In the genomic region with DNA sequence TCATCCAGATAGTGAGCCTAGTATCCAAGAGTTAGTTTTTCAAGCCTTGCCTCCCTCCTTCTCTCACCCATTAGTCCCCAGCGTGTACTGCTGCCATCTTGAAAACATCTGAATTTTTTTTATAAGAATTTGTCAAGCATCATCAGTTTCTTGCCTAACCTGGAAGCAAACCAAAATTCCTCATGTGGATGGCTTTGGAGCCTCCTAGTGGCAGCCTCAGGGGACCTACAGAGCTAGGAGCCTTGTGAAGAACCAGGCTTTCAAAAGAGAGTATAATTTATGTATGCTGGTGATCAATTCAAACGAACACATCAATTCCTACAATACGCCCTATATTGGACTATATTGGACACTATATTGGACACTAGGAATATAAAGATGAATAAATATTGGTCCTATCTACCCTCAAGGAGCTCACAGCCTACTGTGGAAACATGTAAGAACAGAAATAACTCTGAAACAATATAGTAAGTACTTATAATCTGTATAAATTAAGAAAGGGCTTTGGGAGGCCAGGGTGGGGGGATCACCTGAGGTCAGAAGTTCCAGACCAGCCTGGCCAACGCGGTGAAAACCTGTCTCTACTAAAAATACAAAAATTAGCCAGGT, we compare ENCODE assay signal across 8 cellular contexts.
A peak's percentile ranks its signal among the peaks of the same experiment; 100 is the strongest.
DNase-seq lines count a peak whose midpoint lies in the region; ATAC-seq and TF ChIP-seq lines count a peak whose summit lies in the region.

No MANE protein-coding gene starts in this region.

- no peak overlapping the region for H3K4me3 ChIP-seq in GM12875 (ENCODE audit: low read depth, low read length)
- no peak overlapping the region for H3K4me3 ChIP-seq in Peyer's patch

- H3K9me3 ChIP-seq in Peyer's patch, result no peaks in the 10 kb centered on the region

- H3K36me3 Mint-ChIP-seq in T-cell, result no peaks in the 10 kb centered on the region
- H3K36me3 Mint-ChIP-seq in activated T-cell treated with anti-CD3 and anti-CD28 coated beads, Interleukin-2, amount 50 U/mL, for 72 hours (ENCODE audit: insufficient read depth in 2 of 2), result no peaks in the 10 kb centered on the region

- no peaks in the 10 kb centered on the region for H3K4me1 ChIP-seq in Peyer's patch

- peaks cover 13 to 14% of the 10 kb centered on the region in 2 donors for H3K27me3 Mint-ChIP-seq in T-cell
- no peaks in the 10 kb centered on the region for H3K27me3 Mint-ChIP-seq in activated T-cell treated with anti-CD3 and anti-CD28 coated beads, Interleukin-2, amount 50 U/mL, for 72 hours (ENCODE audit: low read depth)

- no peaks in the 10 kb centered on the region for H3K27me3 ChIP-seq in Peyer's patch

- POLR2A ChIA-PET in T-cell (lab: Charles Lee), result no interaction called here

- CTCF ChIA-PET in T-cell (lab: Charles Lee), result no interaction called here

- H3K4me1 Mint-ChIP-seq in T-cell, result no peaks in the 10 kb centered on the region
- no peaks in the 10 kb centered on the region for H3K4me1 Mint-ChIP-seq in activated T-cell treated with anti-CD3 and anti-CD28 coated beads, Interleukin-2, amount 50 U/mL, for 72 hours (ENCODE audit: low read depth)

- H3K9me3 Mint-ChIP-seq in T-cell, result no peaks in the 10 kb centered on the region
- H3K9me3 Mint-ChIP-seq in activated T-cell treated with anti-CD3 and anti-CD28 coated beads, Interleukin-2, amount 50 U/mL, for 72 hours, result no peaks in the 10 kb centered on the region

- no peak overlapping the region for H3K4me3 Mint-ChIP-seq in T-cell
- H3K4me3 Mint-ChIP-seq in activated T-cell treated with anti-CD3 and anti-CD28 coated beads, Interleukin-2, amount 50 U/mL, for 72 hours, result no peak overlapping the region

- TF ChIP-seq CTCF in AG09319 (IDR thresholded peaks at IDR 0.05; ENCODE audit: low read depth, low read length) (peak; percentile 24), GM12875 (IDR thresholded peaks at IDR 0.05; ENCODE audit: borderline replicate concordance, insufficient read depth, low read depth, low read length) (peak; percentile 52; the same call in 1 of the 2 replicates), Peyer's patch (IDR thresholded peaks at IDR 0.05) (peak in 4 of 6 experiments; percentile 14 to 53 (median 40))

- no peak for TF ChIP-seq POLR2A in Peyer's patch (IDR thresholded peaks at IDR 0.05)

- DNase-seq in AG09319 (ENCODE audit: extremely low read depth, low read depth) (no peak), Peyer's patch (no peak), foreskin melanocyte (peak; percentile 54), superior temporal gyrus (ENCODE audit: extremely low spot score) (peak; percentile 71), T-cell (no peak)
- no peak for DNase-seq in activated T-cell treated with anti-CD3 and anti-CD28 coated beads, Interleukin-2, amount 50 U/mL, for 72 hours

- H3K27ac ChIP-seq in Peyer's patch, result no peak overlapping the region

- H3K27ac Mint-ChIP-seq in T-cell, result no peak overlapping the region
- no peak overlapping the region for H3K27ac Mint-ChIP-seq in activated T-cell treated with anti-CD3 and anti-CD28 coated beads, Interleukin-2, amount 50 U/mL, for 72 hours

- ATAC-seq in T-cell (replicated peaks in 1 of 4) (no peak), HG03439 (IDR thresholded peaks at IDR 0.05; ENCODE audit: unreplicated experiment) (no peak)
- no peak for ATAC-seq in activated T-cell treated with anti-CD3 and anti-CD28 coated beads, Interleukin-2, amount 50 U/mL, for 72 hours (replicated peaks in 1 of 2)

- no peaks in the 10 kb centered on the region for H3K36me3 ChIP-seq in Peyer's patch

Comparison
In these comparisons a context has a peak if more than half of its experiments do, and no peak if none do; other contexts are left out.
1. DNase-seq: peak in foreskin melanocyte (single experiment) and superior temporal gyrus (single experiment); none in AG09319 (single experiment), Peyer's patch (0 of 3), T-cell (0 of 34) and activated T-cell treated with anti-CD3 and anti-CD28 coated beads, Interleukin-2, amount 50 U/mL, for 72 hours (0 of 2).
2. Peak in every context shown above with its lines, with median percentiles within 50 percentile points of each other: CTCF ChIP-seq.